1 cellular context compared by ENCODE assay signal in the genomic region with DNA sequence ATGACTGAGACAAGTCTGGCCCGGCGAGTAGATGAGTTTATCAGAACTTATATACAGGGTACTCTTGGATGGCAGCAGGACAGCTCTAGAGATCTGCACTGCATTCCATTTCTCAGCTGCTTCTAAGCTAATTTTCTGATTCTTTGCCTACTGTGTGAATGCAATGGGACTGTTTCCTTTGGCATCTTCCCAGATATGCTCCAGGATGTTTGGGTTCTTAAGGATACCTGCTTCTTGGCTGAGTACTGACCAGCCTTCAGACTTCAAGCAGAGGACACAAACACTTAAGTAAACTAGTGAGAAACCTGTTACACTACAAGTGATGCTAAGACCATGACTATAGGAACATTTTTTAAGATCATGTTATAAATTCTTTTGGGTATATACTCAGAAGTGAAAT.
TF ChIP-seq lines count a peak whose summit lies in the region.

No MANE protein-coding gene starts in this region.

TF ChIP-seq in H1, 55 proteins besides CTCF, POLR2A, EP300 and RAD21:
- no peak for TF ChIP-seq EGR1 (IDR thresholded peaks at IDR 0.05; ENCODE audit: borderline replicate concordance, low read depth, low read length)
- TF ChIP-seq SP2 (IDR thresholded peaks at IDR 0.05; ENCODE audit: low read length), result no peak
- no peak for TF ChIP-seq NRF1 (IDR thresholded peaks at IDR 0.05; ENCODE audit: low read depth, low read length)
- TF ChIP-seq RBBP5 (IDR thresholded peaks at IDR 0.05; ENCODE audit: borderline replicate concordance, low read depth, low read length), result no peak
- no peak for TF ChIP-seq TEAD4 (IDR thresholded peaks at IDR 0.05; ENCODE audit: low read depth, low read length)
- TF ChIP-seq HDAC2 (IDR thresholded peaks at IDR 0.05; ENCODE audit: borderline replicate concordance in 1 of 2, low read depth in 2 of 2, low read length in 2 of 2), result no peak
- no peak for TF ChIP-seq BCL11A (IDR thresholded peaks at IDR 0.05; ENCODE audit: low read depth in 2 of 2, low read length in 2 of 2)
- TF ChIP-seq SIRT6 (IDR thresholded peaks at IDR 0.05; ENCODE audit: low read length), result no peak
- no peak for TF ChIP-seq KDM1A (IDR thresholded peaks at IDR 0.05; ENCODE audit: borderline replicate concordance, low read length)
